9 cellular contexts compared by ENCODE assay signal in the genomic region with DNA sequence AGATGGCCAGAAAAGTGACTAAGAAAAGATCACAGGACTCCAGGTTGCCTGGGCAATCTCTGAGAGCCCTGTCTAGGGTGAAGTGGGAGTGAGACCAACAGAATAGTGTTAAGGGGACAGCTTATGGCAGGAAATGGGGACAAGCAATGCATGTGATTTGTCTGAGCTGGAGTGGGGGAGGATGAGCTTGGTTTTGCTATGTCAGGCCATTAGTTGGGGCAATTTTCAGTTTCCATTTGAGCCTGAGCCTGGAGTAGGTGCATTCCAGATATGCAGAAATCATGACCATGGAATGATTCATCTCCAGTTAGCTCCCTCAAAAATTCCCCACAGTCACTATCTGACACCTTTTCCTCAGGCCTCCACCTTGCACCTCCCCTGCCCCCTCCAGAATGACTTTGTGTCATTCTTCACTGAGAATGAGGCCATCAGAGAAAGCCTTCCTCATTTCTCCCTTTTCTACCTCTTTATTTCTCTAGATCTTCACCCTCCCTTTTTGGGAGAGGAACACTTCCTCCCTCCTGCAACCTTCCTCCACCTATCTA.
DNase-seq lines count a peak whose midpoint lies in the region; ATAC-seq, FAIRE-seq and TF ChIP-seq lines count a peak whose summit lies in the region.
"Had no signal": no experiment of that assay in that cellular context is flagged by ENCODE, and none has a peak within 500 bp of the region (broad histone marks: within the 10 kb centered on the region; RNA-seq: fewer than 3 reads in every experiment).

No MANE protein-coding gene starts in this region.

- ATAC-seq in GM18511 (IDR thresholded peaks at IDR 0.05; ENCODE audit: unreplicated experiment) (peak; percentile 62), GM21717 (IDR thresholded peaks at IDR 0.05; ENCODE audit: unreplicated experiment) (peak; percentile 78)

- DNase-seq in LoVo (ENCODE audit: low spot score) (peak; percentile 26), fibroblast of mammary gland (ENCODE audit: low read depth) (peak; percentile 42), A673 (ENCODE audit: low spot score) (no peak), head of caudate nucleus (no peak), D721Med (ENCODE audit: insufficient read length, low spot score) (no peak), DMS 273 (lab: John Stamatoyannopoulos, UW; ENCODE audit: unreplicated experiment) (no peak)
- DNase-seq: naive B cell had no signal

- H3K4me3 ChIP-seq in fibroblast of mammary gland (ENCODE audit: control insufficient read depth, low read depth, low read length) (no peak overlapping the region), A673 (ENCODE audit: low read depth, low read length, poor library complexity, severe bottlenecking) (no peak overlapping the region)

- H3K36me3 ChIP-seq in A673 (ENCODE audit: insufficient read depth, low read length, poor library complexity, severe bottlenecking) = no peaks in the 10 kb centered on the region

- POLR2A ChIA-PET in A673 (lab: Charles Lee; ENCODE audit: low non-redundant PET) = no interaction called here

- H3K27me3 ChIP-seq in A673 (replicated peaks; ENCODE audit: insufficient read depth, low read depth, low read length, poor library complexity) = no peaks in the 10 kb centered on the region

- H3K9me3 ChIP-seq in A673 (ENCODE audit: low read depth, low read length, poor library complexity, severe bottlenecking) = no peaks in the 10 kb centered on the region

- H3K4me1 ChIP-seq in A673 (ENCODE audit: insufficient read depth, low read length, poor library complexity, severe bottlenecking) = no peaks in the 10 kb centered on the region

- CTCF ChIA-PET in A673 (lab: Charles Lee) = no interaction called here

- intact Hi-C loops in A673 (cut with micrococcal nuclease; ENCODE audit: unreplicated experiment) = no loop called here
- intact Hi-C loops in head of caudate nucleus (cut with DNase I) = no loop called here

- FAIRE-seq in D721Med (lab: Jason Lieb, UNC) = no peak

- no peak for TF ChIP-seq CTCF in fibroblast of mammary gland (conservative IDR thresholded peaks at IDR 0.05; ENCODE audit: control insufficient read depth, insufficient read depth, low read depth, low read length)
- TF ChIP-seq CTCF in A673 (conservative IDR thresholded peaks at IDR 0.05; ENCODE audit: low read depth, low read length) = no peak
- TF ChIP-seq CTCF in D721Med (IDR thresholded peaks at IDR 0.05; ENCODE audit: insufficient read depth, missing control alignments) = no peak

- no peak overlapping the region for H3K27ac ChIP-seq in A673 (ENCODE audit: low read depth, low read length, poor library complexity, severe bottlenecking)

- BruUV-seq in A673 (replicated peaks; lab: Mats Ljungman, UMichigan) = no TSS peak

Comparison
In these comparisons a context has a peak if more than half of its experiments do, and no peak if none do; other contexts are left out.
1. DNase-seq: peak in LoVo (single experiment) and fibroblast of mammary gland (single experiment); none in A673 (single experiment), head of caudate nucleus (0 of 42), D721Med (single experiment) and DMS 273 (single experiment).